In genomic region chr17:76681222-76682137, GRCh38 we compare ENCODE assay signal across 8 cellular contexts. TPM values are rescaled to one million over a fixed set of nuclear protein-coding genes. Genes with fewer than 3 reads are reported as not detected.
DNase-seq lines count a peak whose midpoint lies in the region; ATAC-seq and TF ChIP-seq lines count a peak whose summit lies in the region.

No MANE protein-coding gene starts in this region.

- no peak overlapping the region for H3K9ac ChIP-seq in parathyroid adenoma

- TF ChIP-seq CTCF in RWPE2 (IDR thresholded peaks at IDR 0.05; ENCODE audit: poor library complexity, severe bottlenecking) (peak; percentile 55), parathyroid adenoma (IDR thresholded peaks at IDR 0.05) (peak; percentile 80), tibial nerve (IDR thresholded peaks at IDR 0.05) (peak; percentile 64 to 78 (median 74))

- H3K27me3 ChIP-seq in RWPE2 (ENCODE audit: insufficient read depth, poor library complexity, severe bottlenecking) (no peaks in the 10 kb centered on the region), parathyroid adenoma (ENCODE audit: control insufficient read depth, insufficient read depth, low read length) (no peaks in the 10 kb centered on the region), tibial nerve (no peaks in the 10 kb centered on the region)

- ATAC-seq in RWPE2 (ENCODE audit: low read depth) (peak; percentile 45; the same call in 1 of the 3 replicates), GM21515 (IDR thresholded peaks at IDR 0.05; ENCODE audit: unreplicated experiment) (no peak)

- H3K27ac ChIP-seq in RWPE2 (ENCODE audit: poor library complexity, severe bottlenecking) (no peak overlapping the region), parathyroid adenoma (no peak overlapping the region), tibial nerve (peak overlapping the region in 2 of 4 donors; percentile 68 to 69)

- H3K4me2 ChIP-seq in parathyroid adenoma (ENCODE audit: low read length), result no peak overlapping the region

- H3K79me2 ChIP-seq in parathyroid adenoma, result peaks cover 16% of the 10 kb centered on the region

- H3K4me3 ChIP-seq in RWPE2 (ENCODE audit: severe bottlenecking) (no peak overlapping the region), parathyroid adenoma (ENCODE audit: low read depth, low read length) (no peak overlapping the region), tibial nerve (no peak overlapping the region)

- WGBS in tibial nerve, 2 donors, result 30 to 57% methylated on average over 14 to 16 of the region's 16 CpGs

- TF ChIP-seq POLR2A in tibial nerve (IDR thresholded peaks at IDR 0.05), result no peak

- no peaks in the 10 kb centered on the region for H3K9me3 ChIP-seq in RWPE2 (ENCODE audit: severe bottlenecking)
- no peaks in the 10 kb centered on the region for H3K9me3 ChIP-seq in parathyroid adenoma (ENCODE audit: control insufficient read depth, low read length)
- H3K9me3 ChIP-seq in tibial nerve, result no peaks in the 10 kb centered on the region

- peak; percentile 62 for DNase-seq in Caki2 (ENCODE audit: low read depth)
- DNase-seq in LHCN-M2 (ENCODE audit: low read depth), result peak; percentile 95
- DNase-seq in RWPE2 (ENCODE audit: low spot score), result no peak
- DNase-seq in activated effector memory CD4-positive, alpha-beta T cell treated with anti-CD3 and anti-CD28 coated beads, Interleukin-2, amount 50 U/mL, for 16 hours, result peak; percentile 83
- peak; percentile 71 for DNase-seq in germinal center (ENCODE audit: low spot score)
- DNase-seq in tibial nerve (ENCODE audit: low spot score in 2 of 2), result peak; percentile 60 to 73

- no peak for TF ChIP-seq EP300 in tibial nerve (IDR thresholded peaks at IDR 0.05)

- in situ Hi-C loops in Caki2 (cut with HindIII; ENCODE audit: low pct_unique_long_range_greater_than_20kb, low sequenced_read_pairs), result no loop called here

- peaks cover 12% of the 10 kb centered on the region for H3K36me3 ChIP-seq in RWPE2 (ENCODE audit: low read depth)
- H3K36me3 ChIP-seq in parathyroid adenoma (ENCODE audit: control insufficient read depth, insufficient read depth, low read length), result no peaks in the 10 kb centered on the region
- H3K36me3 ChIP-seq in tibial nerve, result peaks cover 0 to 70% (median 0%) of the 10 kb centered on the region in 3 donors

- no peaks in the 10 kb centered on the region for H3K4me1 ChIP-seq in RWPE2 (ENCODE audit: insufficient read depth, poor library complexity, severe bottlenecking)
- no peaks in the 10 kb centered on the region for H3K4me1 ChIP-seq in parathyroid adenoma
- H3K4me1 ChIP-seq in tibial nerve, result peaks cover 0 to 54% (median 12%) of the 10 kb centered on the region in 4 donors

- H2AFZ ChIP-seq in parathyroid adenoma, result no peak overlapping the region

RNA-seq across cellular contexts. Expression of gene MXRA7, which starts 29.3 kb away (rescaled TPM):
- total RNA-seq in Caki2 (2014; rRNA removed; shearing (Covaris generic); ENCODE audit: low replicate concordance), result 64.5 and 101 TPM in 2 replicates
- 470 and 568 TPM in 2 replicates for total RNA-seq in LHCN-M2 (2014; rRNA removed)
- polyA plus RNA-seq in LHCN-M2 (2012), result 354 TPM
- 100 to 1,000 TPM; 124 to 230 (median 197) TPM for total RNA-seq in tibial nerve

RNA-seq across cellular contexts. Expression of gene ST6GALNAC1, which starts 37.9 kb away (rescaled TPM):
- total RNA-seq in Caki2 (2014; rRNA removed; shearing (Covaris generic); ENCODE audit: low replicate concordance), result not detected in 2 replicates
- total RNA-seq in LHCN-M2 (2014; rRNA removed) (not detected in 2 replicates), tibial nerve (10 to 100 TPM in 2 of 4 donors, 1 to 10 TPM in 2; 2.4 to 13.8 (median 7.4) TPM)
- not detected for polyA plus RNA-seq in LHCN-M2 (2012)

RNA-seq across cellular contexts. Expression of gene JMJD6, which starts 44.9 kb away (rescaled TPM):
- total RNA-seq in Caki2 (2014; rRNA removed; shearing (Covaris generic); ENCODE audit: low replicate concordance), result 14.4 and 22.7 TPM in 2 replicates
- 29.3 and 34.5 TPM in 2 replicates for total RNA-seq in LHCN-M2 (2014; rRNA removed)
- polyA plus RNA-seq in LHCN-M2 (2012), result 36.2 TPM
- total RNA-seq in tibial nerve, result 10 to 100 TPM; 14.0 to 45.0 (median 34.2) TPM

RNA-seq across cellular contexts. Expression of gene METTL23, which starts 45.2 kb away (rescaled TPM):
- 40.5 and 56.8 TPM in 2 replicates for total RNA-seq in Caki2 (2014; rRNA removed; shearing (Covaris generic); ENCODE audit: low replicate concordance)
- total RNA-seq in LHCN-M2 (2014; rRNA removed) (40.5 and 41.2 TPM in 2 replicates), tibial nerve (10 to 100 TPM; 27.8 to 50.2 (median 30.8) TPM)
- polyA plus RNA-seq in LHCN-M2 (2012), result 38.5 TPM

RNA-seq across cellular contexts. Expression of gene SRSF2, which starts 55.7 kb away (rescaled TPM):
- 169 and 212 TPM in 2 replicates for total RNA-seq in Caki2 (2014; rRNA removed; shearing (Covaris generic); ENCODE audit: low replicate concordance)
- total RNA-seq in LHCN-M2 (2014; rRNA removed) (387 and 481 TPM in 2 replicates), tibial nerve (100 to 1,000 TPM; 196 to 452 (median 271) TPM)
- 147 TPM for polyA plus RNA-seq in LHCN-M2 (2012)
